26 cellular contexts compared by ENCODE assay signal in genomic region chr3:174644287-174644686, GRCh38.
DNase-seq lines count a peak whose midpoint lies in the region; ATAC-seq, FAIRE-seq and TF ChIP-seq lines count a peak whose summit lies in the region.
"Had no signal": no experiment of that assay in that cellular context is flagged by ENCODE, and none has a peak within 500 bp of the region (broad histone marks: within the 10 kb centered on the region; RNA-seq: fewer than 3 reads in every experiment).

No MANE protein-coding gene starts in this region.

- no peak overlapping the region for H4K5ac ChIP-seq in H1 (ENCODE audit: insufficient read length, low read depth, low read length)

- no peak for TF ChIP-seq CTCF in WTC11 (IDR thresholded peaks at IDR 0.05)
- TF ChIP-seq CTCF in H1 (IDR thresholded peaks at IDR 0.05; ENCODE audit: control extremely low read depth in 1 of 3, insufficient read depth in 1 of 3, low read depth in 1 of 3, low read length in 3 of 3), result no peak

- no peak overlapping the region for H2BK120ac ChIP-seq in H1 (replicated peaks; ENCODE audit: low read depth, low read length)

- no peaks in the 10 kb centered on the region for H3K79me1 ChIP-seq in H1 (ENCODE audit: low read depth, low read length)

- FAIRE-seq in H1 (lab: Jason Lieb, UNC), result no peak
- FAIRE-seq: A204.1, GM12878, GM12892, GM18507 had no signal

- H4K91ac ChIP-seq in H1 (replicated peaks; ENCODE audit: insufficient read length, low read length), result no peak overlapping the region

- no peaks in the 10 kb centered on the region for H3K36me3 Mint-ChIP-seq in WTC11
- H3K36me3 Mint-ChIP-seq: CD14-positive monocyte; CD4-positive, alpha-beta memory T cell; CD4-positive, CD25-positive, alpha-beta regulatory T cell; CD8-positive, alpha-beta memory T cell had no signal

- no peak overlapping the region for H2AK5ac ChIP-seq in H1 (ENCODE audit: low read depth, low read length)

- no peaks in the 10 kb centered on the region for H3K79me2 ChIP-seq in H1 (ENCODE audit: control insufficient read depth in 1 of 2, insufficient read depth in 2 of 2, low read length in 2 of 2)

- no peak for TF ChIP-seq POLR2A in H1 (IDR thresholded peaks at IDR 0.05; ENCODE audit: control extremely low read depth in 1 of 2, low read depth in 2 of 2, low read length in 2 of 2)

- H3K23ac ChIP-seq in H1 (ENCODE audit: insufficient read length), result no peak overlapping the region

- peaks cover 0 to 3% (median 0%) of the 10 kb centered on the region in 4 experiments; a peak in 1 of 7 replicates for H3K4me1 ChIP-seq in H1 (replicated peaks in 1 of 4; ENCODE audit: control insufficient read depth in 3 of 4, insufficient read depth in 4 of 4, low read length in 3 of 4)
- H3K4me1 ChIP-seq: BE2C, BLaER1 had no signal

- CTCF ChIA-PET in WTC11 (lab: Charles Lee) (no interaction called here), H1 (lab: Charles Lee; ENCODE audit: partially characterized antibody) (interaction anchor here (1.5 kb wide), 1 partner anchor 23 kb away, joined by 3 read pairs; no protein-coding TSS in a partner anchor)

- peaks cover 24% of the 10 kb centered on the region for H3K4me1 Mint-ChIP-seq in WTC11
- H3K4me1 Mint-ChIP-seq: CD14-positive monocyte; CD4-positive, alpha-beta memory T cell; CD4-positive, CD25-positive, alpha-beta regulatory T cell; CD8-positive, alpha-beta memory T cell had no signal

- no peak overlapping the region for H2BK15ac ChIP-seq in H1 (ENCODE audit: low read length)

- H3K27ac ChIP-seq in H1 (ENCODE audit: low read depth, low read length), result no peak overlapping the region
- H3K27ac ChIP-seq: BLaER1 had no signal

- no peak overlapping the region for H3K4me3 Mint-ChIP-seq in WTC11
- H3K4me3 Mint-ChIP-seq: CD14-positive monocyte; CD4-positive, alpha-beta memory T cell; CD4-positive, CD25-positive, alpha-beta regulatory T cell; CD8-positive, alpha-beta memory T cell had no signal

- no peak overlapping the region for H2BK5ac ChIP-seq in H1 (ENCODE audit: low read depth, low read length)

- no peak overlapping the region for H2BK20ac ChIP-seq in H1 (ENCODE audit: low read length)

- H3K36me3 ChIP-seq in H1 (ENCODE audit: control insufficient read depth in 2 of 4, insufficient read depth in 4 of 4, low read length in 3 of 4), result no peaks in the 10 kb centered on the region
- H3K36me3 ChIP-seq: BE2C, BLaER1 had no signal

- H3K9me3 Mint-ChIP-seq in WTC11, result 0 out of 2 replicates have a peak, but pooled peaks cover 3% of the 10 kb centered on the region

- peak; percentile 53; the same call in 1 of the 2 replicates for ATAC-seq in WTC11
- ATAC-seq: GM12878 had no signal

- no peaks in the 10 kb centered on the region for H3K27me3 ChIP-seq in H1 (replicated peaks in 1 of 4; ENCODE audit: control insufficient read depth in 3 of 4, extremely low read depth in 1 of 4, insufficient read depth in 3 of 4, low read length in 3 of 4)
- H3K27me3 ChIP-seq: BE2C, BLaER1 had no signal

- no peaks in the 10 kb centered on the region for H4K20me1 ChIP-seq in H1 (replicated peaks in 1 of 2; ENCODE audit: control insufficient read depth in 1 of 2, insufficient read depth in 2 of 2, low read length in 2 of 2)
- H4K20me1 ChIP-seq: BLaER1 had no signal

- no peaks in the 10 kb centered on the region for H3K27me3 Mint-ChIP-seq in WTC11 (ENCODE audit: low read depth)
- H3K27me3 Mint-ChIP-seq: CD4-positive, alpha-beta memory T cell; CD4-positive, CD25-positive, alpha-beta regulatory T cell; CD8-positive, alpha-beta memory T cell had no signal

- no peak overlapping the region for H3K14ac ChIP-seq in H1 (ENCODE audit: insufficient read length)

- H3K23me2 ChIP-seq in H1 (ENCODE audit: low read depth, low read length), result no peaks in the 10 kb centered on the region

- no peak for TF ChIP-seq EP300 in H1 (IDR thresholded peaks at IDR 0.05; ENCODE audit: borderline replicate concordance in 1 of 2, low read depth in 2 of 2, low read length in 2 of 2)

- no peak overlapping the region for H4K8ac ChIP-seq in H1 (ENCODE audit: extremely low read depth, insufficient read depth, low read length)

- no peak overlapping the region for H3K9ac ChIP-seq in H1 (replicated peaks in 1 of 4; ENCODE audit: extremely low read depth in 1 of 4, low read depth in 3 of 4, low read length in 3 of 4)
- H3K9ac ChIP-seq: BLaER1 had no signal

- no peak overlapping the region for H3K56ac ChIP-seq in H1 (replicated peaks; ENCODE audit: insufficient read length, low read depth, low read length)

- H3K4me2 ChIP-seq in H1 (ENCODE audit: insufficient read depth in 1 of 2, low read depth in 2 of 2, low read length in 2 of 2), result no peak overlapping the region
- H3K4me2 ChIP-seq: BLaER1 had no signal

- H3K4ac ChIP-seq in H1 (replicated peaks; ENCODE audit: insufficient read length, low read depth, low read length), result no peak overlapping the region

- no peak overlapping the region; the same call in none of the 2 replicates for H3K27ac Mint-ChIP-seq in WTC11
- H3K27ac Mint-ChIP-seq: CD14-positive monocyte; CD4-positive, alpha-beta memory T cell; CD4-positive, CD25-positive, alpha-beta regulatory T cell; CD8-positive, alpha-beta memory T cell had no signal

- TF ChIP-seq RAD21 in H1 (IDR thresholded peaks at IDR 0.05 in 1 of 2, conservative IDR thresholded peaks at IDR 0.05 in 1 of 2; ENCODE audit: low read depth in 2 of 2, low read length in 2 of 2), result no peak

- H2BK12ac ChIP-seq in H1 (ENCODE audit: low read depth, low read length), result no peak overlapping the region

- POLR2A ChIA-PET in WTC11 (lab: Charles Lee), result no interaction called here
- POLR2A ChIA-PET in H1 (lab: Charles Lee; ENCODE audit: partially characterized antibody), result interaction anchor here (1.0 kb wide), 1 partner anchor 12 kb away, joined by 3 read pairs; no protein-coding TSS in a partner anchor

- no peak overlapping the region for H3K4me3 ChIP-seq in H1 (ENCODE audit: extremely low read depth in 1 of 4, insufficient read depth in 2 of 4, low read depth in 3 of 4, low read length in 4 of 4)
- H3K4me3 ChIP-seq: BLaER1, GM12878 had no signal

- 0 out of 2 replicates have a peak overlapping the region, but pooled peaks have one; percentile 25 for H2AFZ ChIP-seq in H1 (ENCODE audit: low read length)

- H3K18ac ChIP-seq in H1 (ENCODE audit: extremely low read depth, low read length), result no peak overlapping the region

- DNase-seq in WTC11 (ENCODE audit: low spot score), result no peak
- DNase-seq in H1 (ENCODE audit: low read depth in 1 of 2, low spot score in 2 of 2), result no peak
- DNase-seq in dermis blood vessel endothelial cell, result no peak
- DNase-seq in germinal center (ENCODE audit: low spot score), result no peak
- DNase-seq in kidney tubule cell (ENCODE audit: low spot score), result no peak
- DNase-seq: 8988T; ACHN; BE2C; C1 segment of cervical spinal cord; CD4-positive, alpha-beta memory T cell; CD4-positive, CD25-positive, alpha-beta regulatory T cell; CD8-positive, alpha-beta memory T cell; COR-L47; DMS 273 treated with DMSO at 0.1 percent for 48 hours; DMS153; DMS53; DMS79; DND-41; EL; GDM1 had no signal

- no peaks in the 10 kb centered on the region; a peak in 1 of 4 replicates for H3K9me3 ChIP-seq in H1 (ENCODE audit: insufficient read depth in 2 of 2, low read depth in 1 of 2, low read length in 1 of 2)
- H3K9me3 ChIP-seq: BE2C, BLaER1 had no signal

TF ChIP-seq in WTC11, 78 proteins besides CTCF, POLR2A, EP300 and RAD21:
- TF ChIP-seq ETV6 (CRISPR knock-in tag; IDR thresholded peaks at IDR 0.05) (peak; percentile 63; the same call in 1 of the 2 replicates), ZNF281 (CRISPR knock-in tag; IDR thresholded peaks at IDR 0.05) (no peak)
TF ChIP-seq in WTC11: peak in this region for 1.

TF ChIP-seq in H1, 55 proteins besides CTCF, POLR2A, EP300 and RAD21:
- TF ChIP-seq SAP30 (IDR thresholded peaks at IDR 0.05; ENCODE audit: insufficient read depth, insufficient replicate concordance, low read length) (no peak), POU5F1 (IDR thresholded peaks at IDR 0.05; ENCODE audit: low read depth, low read length) (no peak), FOSL1 (IDR thresholded peaks at IDR 0.05; ENCODE audit: insufficient read depth, low read depth, low read length) (no peak), CEBPB (IDR thresholded peaks at IDR 0.05; ENCODE audit: low read depth, low read length) (no peak)
